In the genomic region with DNA sequence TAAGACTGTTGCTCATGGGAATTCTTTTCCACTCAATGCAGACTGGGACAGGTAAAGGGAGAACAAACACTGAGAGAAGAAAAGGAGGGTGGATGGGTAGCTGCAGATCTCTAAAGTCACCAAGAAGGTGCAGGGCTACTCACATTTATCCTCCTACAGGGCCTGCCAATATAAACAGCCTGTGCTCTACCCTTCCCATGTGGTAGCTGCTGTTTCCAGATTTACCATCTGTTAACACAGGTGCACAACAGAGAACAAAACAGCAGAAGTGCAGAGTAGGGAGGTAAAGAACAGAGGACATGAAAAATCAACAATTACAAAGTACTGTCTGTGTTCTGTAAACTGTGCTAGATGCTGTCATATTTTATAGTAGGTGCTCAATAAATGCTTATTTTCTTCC, we compare ENCODE assay signal across 1 cellular context.
TF ChIP-seq lines count a peak whose summit lies in the region.

No MANE protein-coding gene starts in this region.

TF ChIP-seq in WTC11, 78 proteins besides CTCF, POLR2A, EP300 and RAD21 (continued from another document):
- TF ChIP-seq, protein P1, sequence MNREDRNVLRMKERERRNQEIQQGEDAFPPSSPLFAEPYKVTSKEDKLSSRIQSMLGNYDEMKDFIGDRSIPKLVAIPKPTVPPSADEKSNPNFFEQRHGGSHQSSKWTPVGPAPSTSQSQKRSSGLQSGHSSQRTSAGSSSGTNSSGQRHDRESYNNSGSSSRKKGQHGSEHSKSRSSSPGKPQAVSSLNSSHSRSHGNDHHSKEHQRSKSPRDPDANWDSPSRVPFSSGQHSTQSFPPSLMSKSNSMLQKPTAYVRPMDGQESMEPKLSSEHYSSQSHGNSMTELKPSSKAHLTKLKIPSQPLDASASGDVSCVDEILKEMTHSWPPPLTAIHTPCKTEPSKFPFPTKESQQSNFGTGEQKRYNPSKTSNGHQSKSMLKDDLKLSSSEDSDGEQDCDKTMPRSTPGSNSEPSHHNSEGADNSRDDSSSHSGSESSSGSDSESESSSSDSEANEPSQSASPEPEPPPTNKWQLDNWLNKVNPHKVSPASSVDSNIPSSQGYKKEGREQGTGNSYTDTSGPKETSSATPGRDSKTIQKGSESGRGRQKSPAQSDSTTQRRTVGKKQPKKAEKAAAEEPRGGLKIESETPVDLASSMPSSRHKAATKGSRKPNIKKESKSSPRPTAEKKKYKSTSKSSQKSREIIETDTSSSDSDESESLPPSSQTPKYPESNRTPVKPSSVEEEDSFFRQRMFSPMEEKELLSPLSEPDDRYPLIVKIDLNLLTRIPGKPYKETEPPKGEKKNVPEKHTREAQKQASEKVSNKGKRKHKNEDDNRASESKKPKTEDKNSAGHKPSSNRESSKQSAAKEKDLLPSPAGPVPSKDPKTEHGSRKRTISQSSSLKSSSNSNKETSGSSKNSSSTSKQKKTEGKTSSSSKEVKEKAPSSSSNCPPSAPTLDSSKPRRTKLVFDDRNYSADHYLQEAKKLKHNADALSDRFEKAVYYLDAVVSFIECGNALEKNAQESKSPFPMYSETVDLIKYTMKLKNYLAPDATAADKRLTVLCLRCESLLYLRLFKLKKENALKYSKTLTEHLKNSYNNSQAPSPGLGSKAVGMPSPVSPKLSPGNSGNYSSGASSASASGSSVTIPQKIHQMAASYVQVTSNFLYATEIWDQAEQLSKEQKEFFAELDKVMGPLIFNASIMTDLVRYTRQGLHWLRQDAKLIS (CRISPR knock-in tag; IDR thresholded peaks at IDR 0.05; ENCODE audit: borderline replicate concordance) = no peak
- no peak for TF ChIP-seq MXD4 (CRISPR knock-in tag; IDR thresholded peaks at IDR 0.05; ENCODE audit: borderline replicate concordance)
- TF ChIP-seq MYBL2 (CRISPR knock-in tag; IDR thresholded peaks at IDR 0.05) = no peak
- no peak for TF ChIP-seq CREB1 (CRISPR knock-in tag; IDR thresholded peaks at IDR 0.05)
- no peak for TF ChIP-seq ZBTB21 (CRISPR knock-in tag; IDR thresholded peaks at IDR 0.05; ENCODE audit: borderline replicate concordance)
- TF ChIP-seq ZNF423 (CRISPR knock-in tag; IDR thresholded peaks at IDR 0.05) = no peak
